In genomic region chr15:101167366-101167790, GRCh38 we compare ENCODE assay signal across 9 cellular contexts.
A peak's percentile ranks its signal among the peaks of the same experiment; 100 is the strongest.
DNase-seq lines count a peak whose midpoint lies in the region; ATAC-seq, FAIRE-seq and TF ChIP-seq lines count a peak whose summit lies in the region.
"Had no signal": no experiment of that assay in that cellular context is flagged by ENCODE, and none has a peak within 500 bp of the region (broad histone marks: within the 10 kb centered on the region; RNA-seq: fewer than 3 reads in every experiment).

No MANE protein-coding gene starts in this region.

- peaks cover 15% of the 10 kb centered on the region for H3K9me3 ChIP-seq in CD8-positive, alpha-beta memory T cell (ENCODE audit: low read length)
- H3K9me3 ChIP-seq in SJSA1 (replicated peaks) (peaks cover 17% of the 10 kb centered on the region), prostate gland (no peaks in the 10 kb centered on the region)

- peak overlapping the region in 4 of 8 donors; percentile 66 to 86 (median 72) for H3K27ac Mint-ChIP-seq in CD8-positive, alpha-beta memory T cell

- ATAC-seq in HG03196 (IDR thresholded peaks at IDR 0.05; ENCODE audit: unreplicated experiment): no peak

- no peak for FAIRE-seq in H54 (lab: Jason Lieb, UNC)

- H3K27me3 ChIP-seq in CD8-positive, alpha-beta memory T cell (ENCODE audit: insufficient read depth, low read length, poor library complexity, severe bottlenecking): no peaks in the 10 kb centered on the region
- H3K27me3 ChIP-seq in SJSA1 (replicated peaks) (no peaks in the 10 kb centered on the region), prostate gland (replicated peaks; ENCODE audit: insufficient read depth) (no peaks in the 10 kb centered on the region)

- H3K36me3 Mint-ChIP-seq in CD8-positive, alpha-beta memory T cell: peaks cover 2 to 37% (median 4%) of the 10 kb centered on the region in 3 donors

- peaks cover 17% of the 10 kb centered on the region for H3K4me1 ChIP-seq in CD8-positive, alpha-beta memory T cell (ENCODE audit: insufficient read depth, low read length)
- H3K4me1 ChIP-seq in SJSA1 (replicated peaks): peaks cover 39% of the 10 kb centered on the region
- peaks cover 3% of the 10 kb centered on the region for H3K4me1 ChIP-seq in prostate gland (replicated peaks)

- intact Hi-C loops in prostate gland (cut with DNase I): no loop called here
- intact Hi-C loops in posterior cingulate gyrus (cut with DNase I): no loop called here

- peak overlapping the region; percentile 51 for H3K27ac ChIP-seq in CD8-positive, alpha-beta memory T cell (ENCODE audit: low read depth, low read length)
- H3K27ac ChIP-seq in SJSA1 (peak overlapping the region; percentile 60), prostate gland (peak overlapping the region; percentile 82 to 86)

- no peak overlapping the region for H3K4me3 ChIP-seq in CD8-positive, alpha-beta memory T cell (ENCODE audit: low read length)
- H3K4me3 ChIP-seq in SJSA1 (no peak overlapping the region), prostate gland (no peak overlapping the region)

- WGBS in prostate gland: 21% methylated on average over 4 of the region's 4 CpGs

- POLR2A ChIA-PET in CD8-positive, alpha-beta memory T cell (lab: Charles Lee): no interaction called here

- H3K4me1 Mint-ChIP-seq in CD8-positive, alpha-beta memory T cell: peaks cover 15 to 21% (median 18%) of the 10 kb centered on the region in 3 donors

- no peaks in the 10 kb centered on the region for H3K36me3 ChIP-seq in CD8-positive, alpha-beta memory T cell (ENCODE audit: insufficient read depth, low read length)
- H3K36me3 ChIP-seq in SJSA1 (no peaks in the 10 kb centered on the region), prostate gland (no peaks in the 10 kb centered on the region)

- CTCF ChIA-PET in CD8-positive, alpha-beta memory T cell (lab: Charles Lee): no interaction called here

- H3K4me3 Mint-ChIP-seq in CD8-positive, alpha-beta memory T cell: peak overlapping the region in 2 of 7 donors; percentile 10 to 64

- H3K9me3 Mint-ChIP-seq in CD8-positive, alpha-beta memory T cell: peaks cover 19 to 36% (median 29%) of the 10 kb centered on the region in 5 donors

- peaks cover 0 to 1% of the 10 kb centered on the region in 2 donors for H3K27me3 Mint-ChIP-seq in CD8-positive, alpha-beta memory T cell

- no peak for DNase-seq in CD8-positive, alpha-beta memory T cell
- DNase-seq in SJSA1 (ENCODE audit: low read depth in 1 of 2, low spot score in 2 of 2) (no peak), fibroblast of peridontal ligament (ENCODE audit: extremely low read depth) (peak; percentile 22), prostate gland (ENCODE audit: low spot score) (no peak), DMS79 (lab: John Stamatoyannopoulos, UW) (no peak), posterior cingulate gyrus (no peak), H54 (ENCODE audit: insufficient read length, low spot score) (no peak)
- DNase-seq: NCI-H2029 treated with DMSO at 0.1 percent for 48 hours had no signal

- TF ChIP-seq POLR2A in prostate gland (IDR thresholded peaks at IDR 0.05) (no peak), H54 (IDR thresholded peaks at IDR 0.05; ENCODE audit: low read depth, low read length) (no peak)

- no peak for TF ChIP-seq CTCF in prostate gland (IDR thresholded peaks at IDR 0.05)
